In the genomic region with DNA sequence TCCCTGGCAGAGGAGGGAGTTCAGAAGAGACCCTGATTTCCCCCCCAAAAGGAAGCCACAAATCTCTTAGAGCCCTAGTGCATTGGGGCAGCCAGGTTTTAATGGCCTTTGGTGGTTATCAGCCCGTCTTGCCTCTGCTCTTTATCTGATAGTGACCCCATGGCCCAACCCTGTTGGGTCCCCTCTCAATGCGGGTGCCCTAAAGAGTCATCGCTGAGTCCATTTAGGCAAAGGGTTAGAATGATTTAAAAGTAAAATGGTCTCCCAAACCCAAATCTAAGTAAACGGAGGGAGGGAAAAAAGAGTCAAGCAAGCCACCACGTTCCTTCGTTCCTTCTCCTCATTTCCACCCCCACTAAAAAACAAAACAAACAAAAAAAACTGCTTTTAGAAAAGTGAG, we compare ENCODE assay signal across 8 cellular contexts.
A peak's percentile ranks its signal among the peaks of the same experiment; 100 is the strongest.
DNase-seq lines count a peak whose midpoint lies in the region; ATAC-seq and TF ChIP-seq lines count a peak whose summit lies in the region.

No MANE protein-coding gene starts in this region.

- peaks cover 54% of the 10 kb centered on the region for H3K36me3 Mint-ChIP-seq in T-helper 2 cell treated with Interferon-gamma antibody and Interleukin-4, amounts not matched to agents 5 μg/mL and 100 μg/mL, for 36 hours (ENCODE audit: low read depth)
- H3K36me3 Mint-ChIP-seq in T-helper 17 cell (ENCODE audit: low read depth) = peaks cover 3% of the 10 kb centered on the region
- peaks cover 91% of the 10 kb centered on the region for H3K36me3 Mint-ChIP-seq in stimulated activated effector memory CD8-positive, alpha-beta T cell treated with anti-CD3 and anti-CD28 coated beads, Interleukin-12 subunit alpha, Interleukin-12 subunit beta, amount 100 ng/mL, for 72 hours

- peak overlapping the region; percentile 85 for H3K4me3 ChIP-seq in fibroblast of pulmonary artery (replicated peaks; ENCODE audit: low read depth, low read length)

- no peak for TF ChIP-seq CTCF in fibroblast of pulmonary artery (IDR thresholded peaks at IDR 0.05; ENCODE audit: low read length, missing control alignments)

- peaks cover 45% of the 10 kb centered on the region for H3K4me1 Mint-ChIP-seq in T-helper 2 cell treated with Interferon-gamma antibody and Interleukin-4, amounts not matched to agents 5 μg/mL and 100 μg/mL, for 36 hours (ENCODE audit: low read depth)
- H3K4me1 Mint-ChIP-seq in T-helper 17 cell = peaks cover 43% of the 10 kb centered on the region
- H3K4me1 Mint-ChIP-seq in stimulated activated effector memory CD8-positive, alpha-beta T cell treated with anti-CD3 and anti-CD28 coated beads, Interleukin-12 subunit alpha, Interleukin-12 subunit beta, amount 100 ng/mL, for 72 hours = peaks cover 38% of the 10 kb centered on the region

- no peaks in the 10 kb centered on the region for H3K9me3 ChIP-seq in T-helper 17 cell (ENCODE audit: control insufficient read depth, low read length, poor library complexity, severe bottlenecking)

- H3K27ac Mint-ChIP-seq in T-helper 2 cell treated with Interferon-gamma antibody and Interleukin-4, amounts not matched to agents 5 μg/mL and 100 μg/mL, for 36 hours = peak overlapping the region; percentile 76
- peak overlapping the region; percentile 100 for H3K27ac Mint-ChIP-seq in T-helper 17 cell
- peak overlapping the region; percentile 99 for H3K27ac Mint-ChIP-seq in stimulated activated effector memory CD8-positive, alpha-beta T cell treated with anti-CD3 and anti-CD28 coated beads, Interleukin-12 subunit alpha, Interleukin-12 subunit beta, amount 100 ng/mL, for 72 hours

- ATAC-seq in T-helper 17 cell = no peak
- no peak for ATAC-seq in stimulated activated effector memory CD8-positive, alpha-beta T cell treated with anti-CD3 and anti-CD28 coated beads, Interleukin-12 subunit alpha, Interleukin-12 subunit beta, amount 100 ng/mL, for 72 hours
- ATAC-seq in GM19467 (IDR thresholded peaks at IDR 0.05; ENCODE audit: unreplicated experiment) = no peak

- H3K27me3 Mint-ChIP-seq in T-helper 2 cell treated with Interferon-gamma antibody and Interleukin-4, amounts not matched to agents 5 μg/mL and 100 μg/mL, for 36 hours (ENCODE audit: low read depth) = peaks cover 2% of the 10 kb centered on the region
- H3K27me3 Mint-ChIP-seq in T-helper 17 cell = no peaks in the 10 kb centered on the region

- peak overlapping the region; percentile 97 for H3K4me3 Mint-ChIP-seq in T-helper 2 cell treated with Interferon-gamma antibody and Interleukin-4, amounts not matched to agents 5 μg/mL and 100 μg/mL, for 36 hours
- H3K4me3 Mint-ChIP-seq in T-helper 17 cell = peak overlapping the region; percentile 99
- H3K4me3 Mint-ChIP-seq in stimulated activated effector memory CD8-positive, alpha-beta T cell treated with anti-CD3 and anti-CD28 coated beads, Interleukin-12 subunit alpha, Interleukin-12 subunit beta, amount 100 ng/mL, for 72 hours = peak overlapping the region; percentile 95

- no peaks in the 10 kb centered on the region for H3K9me3 Mint-ChIP-seq in T-helper 2 cell treated with Interferon-gamma antibody and Interleukin-4, amounts not matched to agents 5 μg/mL and 100 μg/mL, for 36 hours
- H3K9me3 Mint-ChIP-seq in stimulated activated effector memory CD8-positive, alpha-beta T cell treated with anti-CD3 and anti-CD28 coated beads, Interleukin-12 subunit alpha, Interleukin-12 subunit beta, amount 100 ng/mL, for 72 hours = no peaks in the 10 kb centered on the region

- no peak for DNase-seq in T-helper 2 cell treated with Interferon-gamma antibody and Interleukin-4, amounts not matched to agents 5 μg/mL and 100 μg/mL, for 36 hours (ENCODE audit: low spot score)
- DNase-seq in T-helper 2 cell (no peak), T-helper 17 cell (no peak), fibroblast of pulmonary artery (ENCODE audit: low read depth) (no peak), NCI-H1436 (lab: John Stamatoyannopoulos, UW) (no peak), AG08395 (ENCODE audit: low spot score) (no peak)
- DNase-seq in stimulated activated effector memory CD8-positive, alpha-beta T cell treated with anti-CD3 and anti-CD28 coated beads, Interleukin-12 subunit alpha, Interleukin-12 subunit beta, amount 100 ng/mL, for 72 hours (ENCODE audit: low spot score in 2 of 2) = peak in 1 of 2 donors; percentile 46
